In the genomic region with DNA sequence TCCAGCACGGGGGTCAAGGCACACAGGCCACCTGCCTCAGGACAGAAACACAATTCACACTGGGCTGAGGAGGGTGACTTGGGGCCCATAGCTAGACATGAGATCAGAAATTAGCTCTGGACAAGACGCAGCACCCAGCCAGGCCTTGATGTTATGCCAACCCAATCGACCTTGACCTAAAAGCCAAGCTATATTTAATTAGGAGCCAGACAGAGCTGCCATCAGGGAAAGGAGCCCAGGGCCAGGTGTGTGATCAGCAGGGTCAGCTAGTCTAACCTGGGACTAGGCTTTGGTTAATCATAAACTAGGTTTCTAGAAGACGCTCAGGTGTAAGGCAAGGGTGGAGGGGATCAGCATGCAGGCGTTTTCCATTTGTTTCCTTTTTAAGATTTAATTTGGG, we compare ENCODE assay signal across 14 cellular contexts.
"Had no signal": no experiment of that assay in that cellular context is flagged by ENCODE, and none has a peak within 500 bp of the region (broad histone marks: within the 10 kb centered on the region; RNA-seq: fewer than 3 reads in every experiment).

No MANE protein-coding gene starts in this region.

- H3K27me3 ChIP-seq: adrenal gland, gastrocnemius medialis had no signal

- ATAC-seq: activated CD4-positive, CD25-positive, alpha-beta regulatory T cell treated with anti-CD3 and anti-CD28 coated beads, Interleukin-2, amount 50 U/mL, for 24 hours; gastrocnemius medialis; natural killer cell had no signal

- DNase-seq: activated naive CD4-positive, alpha-beta T cell treated with anti-CD3 and anti-CD28 coated beads, Interleukin-2, amount 50 U/mL, for 16 hours; activated T-cell treated with anti-CD3 and anti-CD28 coated beads, Interleukin-2, amount 50 U/mL, for 1 hour; central memory CD4-positive, alpha-beta T cell; cortex of kidney; effector CD8-positive, alpha-beta T cell; gastrocnemius medialis; kidney glomerular epithelial cell; natural killer cell; nucleus accumbens; psoas muscle; stimulated activated CD4-positive, alpha-beta T cell treated with anti-CD3 and anti-CD28 coated beads, Interleukin-4, amount 100 ng/mL, for 24 hours had no signal

- H3K27ac ChIP-seq: adrenal gland, epithelial cell of prostate, gastrocnemius medialis, psoas muscle had no signal

- H3K36me3 ChIP-seq: adrenal gland, gastrocnemius medialis had no signal

- H3K4me1 ChIP-seq: adrenal gland had no signal

- H3K4me3 ChIP-seq: adrenal gland, gastrocnemius medialis, psoas muscle had no signal

- H3K9me3 ChIP-seq: adrenal gland, gastrocnemius medialis, psoas muscle had no signal
